In genomic region chr21:44727321-44727720, GRCh38 we compare ENCODE assay signal across 21 cellular contexts. TPM values are rescaled to one million over a fixed set of nuclear protein-coding genes. Genes with fewer than 3 reads are reported as not detected.
DNase-seq lines count a peak whose midpoint lies in the region; ATAC-seq and TF ChIP-seq lines count a peak whose summit lies in the region.
"Had no signal": no experiment of that assay in that cellular context is flagged by ENCODE, and none has a peak within 500 bp of the region (broad histone marks: within the 10 kb centered on the region; RNA-seq: fewer than 3 reads in every experiment).

No MANE protein-coding gene starts in this region.

- H3K27me3 ChIP-seq in upper lobe of right lung: peaks cover 57% of the 10 kb centered on the region

- ATAC-seq in T-helper 17 cell (no peak), upper lobe of right lung (no peak)
- ATAC-seq: GM12878, HepG2 had no signal

- no peak overlapping the region for H3K9ac ChIP-seq in SK-N-MC (ENCODE audit: insufficient read length)

- no peak overlapping the region for H3K4me3 ChIP-seq in SK-N-MC
- H3K4me3 ChIP-seq in upper lobe of right lung: no peak overlapping the region
- H3K4me3 ChIP-seq: GM12878 had no signal

- no peak for TF ChIP-seq CTCF in osteocyte (IDR thresholded peaks at IDR 0.05)
- no peak for TF ChIP-seq CTCF in upper lobe of right lung (IDR thresholded peaks at IDR 0.05)

- no peaks in the 10 kb centered on the region for H3K9me3 Mint-ChIP-seq in osteocyte (ENCODE audit: unreplicated experiment)
- H3K9me3 Mint-ChIP-seq: CD8-positive, alpha-beta memory T cell; H9 had no signal

- H3K4me1 Mint-ChIP-seq in T-helper 17 cell (peaks cover 18% of the 10 kb centered on the region), osteocyte (ENCODE audit: unreplicated experiment) (no peaks in the 10 kb centered on the region)

- peak overlapping the region; percentile 51 for H3K27ac Mint-ChIP-seq in T-helper 17 cell
- no peak overlapping the region for H3K27ac Mint-ChIP-seq in osteocyte (ENCODE audit: unreplicated experiment)
- H3K27ac Mint-ChIP-seq: CD4-positive, CD25-positive, alpha-beta regulatory T cell; CD8-positive, alpha-beta memory T cell; H9 had no signal

- DNase-seq in SK-N-MC (ENCODE audit: low read depth, low spot score) (no peak), T-helper 17 cell (no peak), osteocyte (ENCODE audit: extremely low spot score, unreplicated experiment) (peak; percentile 56), upper lobe of right lung (peak; percentile 57), dermis blood vessel endothelial cell (no peak), SW 1271 (lab: John Stamatoyannopoulos, UW) (no peak)
- DNase-seq: ACHN; BE2C; C1 segment of cervical spinal cord; CD4-positive, CD25-positive, alpha-beta regulatory T cell; CD8-positive, alpha-beta memory T cell; COR-L47; DMS 273 treated with DMSO at 0.1 percent for 48 hours; DMS53; DND-41; EL; GOT3 had no signal

- H3K27ac ChIP-seq in SK-N-MC (0 out of 2 replicates have a peak overlapping the region, but pooled peaks have one; percentile 9), upper lobe of right lung (no peak overlapping the region)

- H3K4me3 Mint-ChIP-seq in T-helper 17 cell (no peak overlapping the region), osteocyte (ENCODE audit: unreplicated experiment) (no peak overlapping the region)
- H3K4me3 Mint-ChIP-seq: CD4-positive, CD25-positive, alpha-beta regulatory T cell; CD8-positive, alpha-beta memory T cell; H9 had no signal

- H3K9me3 ChIP-seq in SK-N-MC (ENCODE audit: low read depth, low read length) (no peaks in the 10 kb centered on the region), T-helper 17 cell (ENCODE audit: control insufficient read depth, low read length, poor library complexity, severe bottlenecking) (no peaks in the 10 kb centered on the region), upper lobe of right lung (no peaks in the 10 kb centered on the region)
- H3K9me3 ChIP-seq: BE2C had no signal

- intact Hi-C loops in upper lobe of right lung (cut with DNase I): no loop called here

- H3K27me3 Mint-ChIP-seq in T-helper 17 cell: peaks cover 63% of the 10 kb centered on the region
- peaks cover 61% of the 10 kb centered on the region for H3K27me3 Mint-ChIP-seq in osteocyte (ENCODE audit: unreplicated experiment)

- H3K4me1 ChIP-seq in upper lobe of right lung: no peaks in the 10 kb centered on the region
- H3K4me1 ChIP-seq: BE2C had no signal

- H3K36me3 Mint-ChIP-seq in T-helper 17 cell (ENCODE audit: low read depth): peaks cover 2% of the 10 kb centered on the region
- H3K36me3 Mint-ChIP-seq in osteocyte (ENCODE audit: unreplicated experiment): no peaks in the 10 kb centered on the region
- H3K36me3 Mint-ChIP-seq: CD4-positive, CD25-positive, alpha-beta regulatory T cell; CD8-positive, alpha-beta memory T cell had no signal

- H3K36me3 ChIP-seq in SK-N-MC (ENCODE audit: insufficient read depth, low read length) (peaks cover 39% of the 10 kb centered on the region), upper lobe of right lung (no peaks in the 10 kb centered on the region)
- H3K36me3 ChIP-seq: BE2C had no signal

RNA-seq across cellular contexts. Expression of gene TSPEAR, which starts 15.9 kb away (rescaled TPM):
- total RNA-seq in T-helper 17 cell (not detected), osteocyte (not detected in 2 replicates), upper lobe of right lung (0.23 TPM), dermis blood vessel endothelial cell (0.47 and 1.0 TPM in 2 replicates)
- total RNA-seq: CD4-positive, CD25-positive, alpha-beta regulatory T cell; CD8-positive, alpha-beta memory T cell; G401; GM12878 had no signal

RNA-seq across cellular contexts. Expression of gene KRTAP10-12, which starts 30.3 kb away (rescaled TPM):
- total RNA-seq in T-helper 17 cell: not detected
- total RNA-seq in osteocyte: not detected in 2 replicates
- not detected for total RNA-seq in upper lobe of right lung
- not detected in 2 replicates for total RNA-seq in dermis blood vessel endothelial cell
- total RNA-seq: CD4-positive, CD25-positive, alpha-beta regulatory T cell; CD8-positive, alpha-beta memory T cell; G401; GM12878; H9; HepG2 had no signal

RNA-seq across cellular contexts. Expression of gene KRTAP12-1, which starts 45.4 kb away (rescaled TPM):
- total RNA-seq in T-helper 17 cell (not detected), osteocyte (not detected in 2 replicates), upper lobe of right lung (not detected), dermis blood vessel endothelial cell (not detected in 2 replicates)
- total RNA-seq: CD4-positive, CD25-positive, alpha-beta regulatory T cell; CD8-positive, alpha-beta memory T cell; G401; GM12878; H9; HepG2 had no signal

Comparison
In these comparisons a context has a peak if more than half of its experiments do, and no peak if none do; other contexts are left out.
1. DNase-seq: peak in osteocyte (single experiment) and upper lobe of right lung (single experiment); none in SK-N-MC (single experiment), T-helper 17 cell (0 of 3), dermis blood vessel endothelial cell (single experiment) and SW 1271 (0 of 2).